In the genomic region with DNA sequence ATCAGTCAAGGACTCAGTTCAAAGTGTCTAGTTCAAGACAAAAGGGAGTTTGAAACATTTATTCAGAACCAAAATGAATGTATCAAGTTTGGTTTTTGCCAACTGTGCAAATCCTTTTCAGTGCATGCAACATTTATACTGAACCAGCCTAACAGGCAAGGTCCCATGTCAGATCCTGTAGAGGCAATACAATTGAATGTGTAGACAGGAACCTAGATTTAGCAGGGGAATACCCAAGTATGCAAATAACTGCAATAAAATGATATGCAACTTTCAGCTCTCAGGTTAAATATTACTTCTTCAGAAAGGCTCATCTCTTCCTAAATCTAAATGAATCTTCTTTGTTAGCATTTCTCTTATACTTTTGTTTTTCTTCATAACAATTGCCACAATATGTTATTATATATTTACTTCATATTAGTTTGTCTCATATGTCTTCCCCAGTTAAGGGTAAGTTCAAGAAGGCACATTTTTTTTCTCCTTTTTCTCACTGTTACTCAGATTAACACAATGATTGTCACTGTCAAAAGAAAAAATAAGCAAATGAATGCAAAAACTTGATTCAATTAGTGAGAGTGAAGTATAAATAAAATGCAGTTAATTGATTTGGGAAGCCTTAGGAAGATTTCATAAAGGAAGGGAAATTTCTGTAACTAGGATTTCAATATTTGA, we compare ENCODE assay signal across 13 cellular contexts.
DNase-seq lines count a peak whose midpoint lies in the region; ATAC-seq and TF ChIP-seq lines count a peak whose summit lies in the region.
"Had no signal": no experiment of that assay in that cellular context is flagged by ENCODE, and none has a peak within 500 bp of the region (broad histone marks: within the 10 kb centered on the region; RNA-seq: fewer than 3 reads in every experiment).

No MANE protein-coding gene starts in this region.

- H4K20me1 ChIP-seq in GM23248 (ENCODE audit: insufficient read depth): no peaks in the 10 kb centered on the region

- no peak overlapping the region for H3K27ac Mint-ChIP-seq in activated CD8-positive, alpha-beta T cell treated with anti-CD3 and anti-CD28 coated beads for 36 hours
- H3K27ac Mint-ChIP-seq in activated CD8-positive, alpha-beta T cell treated with anti-CD3 and anti-CD28 coated beads, Interleukin-2, amount 10 ng/mL, durations not matched to agents 7 days and 5 days: no peak overlapping the region
- peak overlapping the region; percentile 69 for H3K27ac Mint-ChIP-seq in stimulated activated naive B cell treated with anti-CD40 and anti-IgM and Interleukin-4, amounts not matched to agents 10 μg/mL and 1 μg/mL and 100 μg/mL, for 72 hours
- H3K27ac Mint-ChIP-seq: activated naive CD4-positive, alpha-beta T cell treated with anti-CD3 and anti-CD28 coated beads for 36 hours had no signal

- H3K9me3 Mint-ChIP-seq in activated CD8-positive, alpha-beta T cell treated with anti-CD3 and anti-CD28 coated beads for 36 hours: peaks cover 3% of the 10 kb centered on the region
- H3K9me3 Mint-ChIP-seq in activated CD8-positive, alpha-beta T cell treated with anti-CD3 and anti-CD28 coated beads, Interleukin-2, amount 10 ng/mL, durations not matched to agents 7 days and 5 days (ENCODE audit: insufficient read depth): no peaks in the 10 kb centered on the region
- peaks cover 1 to 4% of the 10 kb centered on the region in 2 donors for H3K9me3 Mint-ChIP-seq in stimulated activated naive B cell treated with anti-CD40 and anti-IgM and Interleukin-4, amounts not matched to agents 10 μg/mL and 1 μg/mL and 100 μg/mL, for 72 hours
- H3K9me3 Mint-ChIP-seq: activated naive CD4-positive, alpha-beta T cell treated with anti-CD3 and anti-CD28 coated beads for 36 hours had no signal

- H3K36me3 ChIP-seq in GM23248 (ENCODE audit: low read depth): no peaks in the 10 kb centered on the region

- H3K9ac ChIP-seq in GM23248: no peak overlapping the region

- H3K36me3 Mint-ChIP-seq in activated CD8-positive, alpha-beta T cell treated with anti-CD3 and anti-CD28 coated beads for 36 hours (ENCODE audit: low read depth): no peaks in the 10 kb centered on the region
- H3K36me3 Mint-ChIP-seq in activated CD8-positive, alpha-beta T cell treated with anti-CD3 and anti-CD28 coated beads, Interleukin-2, amount 10 ng/mL, durations not matched to agents 7 days and 5 days (ENCODE audit: low read depth): no peaks in the 10 kb centered on the region
- H3K36me3 Mint-ChIP-seq in stimulated activated naive B cell treated with anti-CD40 and anti-IgM and Interleukin-4, amounts not matched to agents 10 μg/mL and 1 μg/mL and 100 μg/mL, for 72 hours: peaks cover 0 to 3% of the 10 kb centered on the region in 2 donors

- no peaks in the 10 kb centered on the region for H3K9me2 ChIP-seq in GM23248 (ENCODE audit: insufficient read depth)

- H3K4me3 Mint-ChIP-seq in activated CD8-positive, alpha-beta T cell treated with anti-CD3 and anti-CD28 coated beads for 36 hours: no peak overlapping the region
- H3K4me3 Mint-ChIP-seq in activated CD8-positive, alpha-beta T cell treated with anti-CD3 and anti-CD28 coated beads, Interleukin-2, amount 10 ng/mL, durations not matched to agents 7 days and 5 days: no peak overlapping the region
- H3K4me3 Mint-ChIP-seq in stimulated activated naive B cell treated with anti-CD40 and anti-IgM and Interleukin-4, amounts not matched to agents 10 μg/mL and 1 μg/mL and 100 μg/mL, for 72 hours: peak overlapping the region; percentile 32 to 50
- H3K4me3 Mint-ChIP-seq: activated naive CD4-positive, alpha-beta T cell treated with anti-CD3 and anti-CD28 coated beads for 36 hours; neural crest cell had no signal

- H3F3A ChIP-seq in GM23248 (ENCODE audit: insufficient read depth): no peaks in the 10 kb centered on the region

- no peak overlapping the region for H3K27ac ChIP-seq in GM23248

- H2AFZ ChIP-seq in GM23248: no peak overlapping the region

- in situ Hi-C loops in GM23248 (cut with MboI): no loop called here

- H3K4me3 ChIP-seq in GM23248: no peak overlapping the region

- H3K79me2 ChIP-seq in GM23248 (ENCODE audit: insufficient read depth): no peaks in the 10 kb centered on the region

- H3K4me2 ChIP-seq in GM23248 (ENCODE audit: unreplicated experiment): no peak overlapping the region

- POLR2A ChIA-PET in activated CD8-positive, alpha-beta T cell treated with anti-CD3 and anti-CD28 coated beads for 36 hours (lab: Charles Lee): no interaction called here
- POLR2A ChIA-PET in activated CD8-positive, alpha-beta T cell treated with anti-CD3 and anti-CD28 coated beads, Interleukin-2, amount 10 ng/mL, durations not matched to agents 7 days and 5 days (lab: Charles Lee): no interaction called here

- H3K4me1 ChIP-seq in GM23248 (ENCODE audit: insufficient read depth): 0 out of 2 replicates have a peak, but pooled peaks cover 8% of the 10 kb centered on the region

- no peaks in the 10 kb centered on the region for H3K9me3 ChIP-seq in GM23248 (ENCODE audit: low read depth)

- peaks cover 25% of the 10 kb centered on the region for H3K4me1 Mint-ChIP-seq in activated CD8-positive, alpha-beta T cell treated with anti-CD3 and anti-CD28 coated beads for 36 hours (ENCODE audit: low read depth)
- peaks cover 12% of the 10 kb centered on the region for H3K4me1 Mint-ChIP-seq in activated CD8-positive, alpha-beta T cell treated with anti-CD3 and anti-CD28 coated beads, Interleukin-2, amount 10 ng/mL, durations not matched to agents 7 days and 5 days (ENCODE audit: low read depth)
- H3K4me1 Mint-ChIP-seq in stimulated activated naive B cell treated with anti-CD40 and anti-IgM and Interleukin-4, amounts not matched to agents 10 μg/mL and 1 μg/mL and 100 μg/mL, for 72 hours: peaks cover 29 to 52% of the 10 kb centered on the region in 2 donors
- H3K4me1 Mint-ChIP-seq: neural crest cell had no signal

- ATAC-seq in activated CD8-positive, alpha-beta T cell treated with anti-CD3 and anti-CD28 coated beads for 36 hours: peak; percentile 94
- no peak for ATAC-seq in activated CD8-positive, alpha-beta T cell treated with anti-CD3 and anti-CD28 coated beads, Interleukin-2, amount 10 ng/mL, durations not matched to agents 7 days and 5 days
- ATAC-seq in HG02588 (IDR thresholded peaks at IDR 0.05; ENCODE audit: unreplicated experiment) (peak; percentile 86), HG03460 (IDR thresholded peaks at IDR 0.05; ENCODE audit: unreplicated experiment) (peak; percentile 98), Right ventricle myocardium inferior (no peak)
- ATAC-seq in stimulated activated naive B cell treated with anti-CD40 and anti-IgM and Interleukin-4, amounts not matched to agents 10 μg/mL and 1 μg/mL and 100 μg/mL, for 72 hours (replicated peaks): peak; percentile 98 to 99

- CTCF ChIA-PET in activated CD8-positive, alpha-beta T cell treated with anti-CD3 and anti-CD28 coated beads for 36 hours (lab: Charles Lee): no interaction called here
- CTCF ChIA-PET in activated CD8-positive, alpha-beta T cell treated with anti-CD3 and anti-CD28 coated beads, Interleukin-2, amount 10 ng/mL, durations not matched to agents 7 days and 5 days (lab: Charles Lee): interaction anchor here (1.7 kb wide), 1 partner anchor 14 kb away, joined by 6 read pairs; no protein-coding TSS in a partner anchor

- no peaks in the 10 kb centered on the region for H3K27me3 ChIP-seq in GM23248 (replicated peaks; ENCODE audit: insufficient read depth)

- no peak for DNase-seq in activated CD8-positive, alpha-beta T cell treated with anti-CD3 and anti-CD28 coated beads for 36 hours
- no peak for DNase-seq in activated CD8-positive, alpha-beta T cell treated with anti-CD3 and anti-CD28 coated beads, Interleukin-2, amount 10 ng/mL, durations not matched to agents 7 days and 5 days
- no peak for DNase-seq in stimulated activated naive B cell treated with anti-CD40 and anti-IgM and Interleukin-4, amounts not matched to agents 10 μg/mL and 1 μg/mL and 100 μg/mL, for 72 hours
- DNase-seq in NCI-H1436 (lab: John Stamatoyannopoulos, UW) (no peak), GM23248 (no peak), Right ventricle myocardium inferior (ENCODE audit: missing footprints) (no peak)
- DNase-seq: ACHN; activated naive CD4-positive, alpha-beta T cell treated with anti-CD3 and anti-CD28 coated beads for 36 hours; effector CD4-positive, alpha-beta T cell; NCI-H446 had no signal

- intact Hi-C loops in activated CD8-positive, alpha-beta T cell treated with anti-CD3 and anti-CD28 coated beads for 36 hours (cut with micrococcal nuclease): no loop called here
- intact Hi-C loops in Right ventricle myocardium inferior (cut with DNase I): no loop called here

- H3K27me3 Mint-ChIP-seq in activated CD8-positive, alpha-beta T cell treated with anti-CD3 and anti-CD28 coated beads for 36 hours: no peaks in the 10 kb centered on the region
- H3K27me3 Mint-ChIP-seq in activated CD8-positive, alpha-beta T cell treated with anti-CD3 and anti-CD28 coated beads, Interleukin-2, amount 10 ng/mL, durations not matched to agents 7 days and 5 days (ENCODE audit: low read depth): no peaks in the 10 kb centered on the region
- H3K27me3 Mint-ChIP-seq in stimulated activated naive B cell treated with anti-CD40 and anti-IgM and Interleukin-4, amounts not matched to agents 10 μg/mL and 1 μg/mL and 100 μg/mL, for 72 hours: no peaks in the 10 kb centered on the region

- no peak for TF ChIP-seq CTCF in activated CD8-positive, alpha-beta T cell treated with anti-CD3 and anti-CD28 coated beads for 36 hours (IDR thresholded peaks at IDR 0.05)

Comparison
In these comparisons a context has a peak if more than half of its experiments do, and no peak if none do; other contexts are left out.
1. ATAC-seq: peak in activated CD8-positive, alpha-beta T cell treated with anti-CD3 and anti-CD28 coated beads for 36 hours (single experiment), HG02588 (single experiment), HG03460 (single experiment) and stimulated activated naive B cell treated with anti-CD40 and anti-IgM and Interleukin-4, amounts not matched to agents 10 μg/mL and 1 μg/mL and 100 μg/mL, for 72 hours (2 of 2); none in activated CD8-positive, alpha-beta T cell treated with anti-CD3 and anti-CD28 coated beads, Interleukin-2, amount 10 ng/mL, durations not matched to agents 7 days and 5 days (single experiment) and Right ventricle myocardium inferior (single experiment).
2. H3K4me3 Mint-ChIP-seq: peak in stimulated activated naive B cell treated with anti-CD40 and anti-IgM and Interleukin-4, amounts not matched to agents 10 μg/mL and 1 μg/mL and 100 μg/mL, for 72 hours (2 of 2); none in activated CD8-positive, alpha-beta T cell treated with anti-CD3 and anti-CD28 coated beads for 36 hours (single experiment) and activated CD8-positive, alpha-beta T cell treated with anti-CD3 and anti-CD28 coated beads, Interleukin-2, amount 10 ng/mL, durations not matched to agents 7 days and 5 days (single experiment).